Comparison of ENCODE assay signal across 1 cellular context in genomic region chr1:175840787-175841186, GRCh38.
TF ChIP-seq lines count a peak whose summit lies in the region.

No MANE protein-coding gene starts in this region.

TF ChIP-seq in GM23338, 12 proteins besides CTCF, POLR2A, EP300 and RAD21:
- TF ChIP-seq STAT1 (IDR thresholded peaks at IDR 0.05; ENCODE audit: unreplicated experiment) (no peak), JUNB (IDR thresholded peaks at IDR 0.05; ENCODE audit: unreplicated experiment) (no peak), CREB1 (CRISPR knock-in tag; IDR thresholded peaks at IDR 0.05; ENCODE audit: low read depth) (no peak), ETS1 (IDR thresholded peaks at IDR 0.05) (no peak), POLR2AphosphoS5 (IDR thresholded peaks at IDR 0.05; ENCODE audit: low read depth) (no peak), ZNF331 (CRISPR knock-in tag; IDR thresholded peaks at IDR 0.05; ENCODE audit: low read depth) (no peak), ZNF114 (CRISPR knock-in tag; IDR thresholded peaks at IDR 0.05) (no peak), NANOG (IDR thresholded peaks at IDR 0.05; ENCODE audit: borderline replicate concordance) (no peak), EZH2phosphoT487 (IDR thresholded peaks at IDR 0.05; ENCODE audit: unreplicated experiment) (no peak), EZH2 (IDR thresholded peaks at IDR 0.05; ENCODE audit: low read depth, unreplicated experiment) (no peak)
- TF ChIP-seq, protein P1, sequence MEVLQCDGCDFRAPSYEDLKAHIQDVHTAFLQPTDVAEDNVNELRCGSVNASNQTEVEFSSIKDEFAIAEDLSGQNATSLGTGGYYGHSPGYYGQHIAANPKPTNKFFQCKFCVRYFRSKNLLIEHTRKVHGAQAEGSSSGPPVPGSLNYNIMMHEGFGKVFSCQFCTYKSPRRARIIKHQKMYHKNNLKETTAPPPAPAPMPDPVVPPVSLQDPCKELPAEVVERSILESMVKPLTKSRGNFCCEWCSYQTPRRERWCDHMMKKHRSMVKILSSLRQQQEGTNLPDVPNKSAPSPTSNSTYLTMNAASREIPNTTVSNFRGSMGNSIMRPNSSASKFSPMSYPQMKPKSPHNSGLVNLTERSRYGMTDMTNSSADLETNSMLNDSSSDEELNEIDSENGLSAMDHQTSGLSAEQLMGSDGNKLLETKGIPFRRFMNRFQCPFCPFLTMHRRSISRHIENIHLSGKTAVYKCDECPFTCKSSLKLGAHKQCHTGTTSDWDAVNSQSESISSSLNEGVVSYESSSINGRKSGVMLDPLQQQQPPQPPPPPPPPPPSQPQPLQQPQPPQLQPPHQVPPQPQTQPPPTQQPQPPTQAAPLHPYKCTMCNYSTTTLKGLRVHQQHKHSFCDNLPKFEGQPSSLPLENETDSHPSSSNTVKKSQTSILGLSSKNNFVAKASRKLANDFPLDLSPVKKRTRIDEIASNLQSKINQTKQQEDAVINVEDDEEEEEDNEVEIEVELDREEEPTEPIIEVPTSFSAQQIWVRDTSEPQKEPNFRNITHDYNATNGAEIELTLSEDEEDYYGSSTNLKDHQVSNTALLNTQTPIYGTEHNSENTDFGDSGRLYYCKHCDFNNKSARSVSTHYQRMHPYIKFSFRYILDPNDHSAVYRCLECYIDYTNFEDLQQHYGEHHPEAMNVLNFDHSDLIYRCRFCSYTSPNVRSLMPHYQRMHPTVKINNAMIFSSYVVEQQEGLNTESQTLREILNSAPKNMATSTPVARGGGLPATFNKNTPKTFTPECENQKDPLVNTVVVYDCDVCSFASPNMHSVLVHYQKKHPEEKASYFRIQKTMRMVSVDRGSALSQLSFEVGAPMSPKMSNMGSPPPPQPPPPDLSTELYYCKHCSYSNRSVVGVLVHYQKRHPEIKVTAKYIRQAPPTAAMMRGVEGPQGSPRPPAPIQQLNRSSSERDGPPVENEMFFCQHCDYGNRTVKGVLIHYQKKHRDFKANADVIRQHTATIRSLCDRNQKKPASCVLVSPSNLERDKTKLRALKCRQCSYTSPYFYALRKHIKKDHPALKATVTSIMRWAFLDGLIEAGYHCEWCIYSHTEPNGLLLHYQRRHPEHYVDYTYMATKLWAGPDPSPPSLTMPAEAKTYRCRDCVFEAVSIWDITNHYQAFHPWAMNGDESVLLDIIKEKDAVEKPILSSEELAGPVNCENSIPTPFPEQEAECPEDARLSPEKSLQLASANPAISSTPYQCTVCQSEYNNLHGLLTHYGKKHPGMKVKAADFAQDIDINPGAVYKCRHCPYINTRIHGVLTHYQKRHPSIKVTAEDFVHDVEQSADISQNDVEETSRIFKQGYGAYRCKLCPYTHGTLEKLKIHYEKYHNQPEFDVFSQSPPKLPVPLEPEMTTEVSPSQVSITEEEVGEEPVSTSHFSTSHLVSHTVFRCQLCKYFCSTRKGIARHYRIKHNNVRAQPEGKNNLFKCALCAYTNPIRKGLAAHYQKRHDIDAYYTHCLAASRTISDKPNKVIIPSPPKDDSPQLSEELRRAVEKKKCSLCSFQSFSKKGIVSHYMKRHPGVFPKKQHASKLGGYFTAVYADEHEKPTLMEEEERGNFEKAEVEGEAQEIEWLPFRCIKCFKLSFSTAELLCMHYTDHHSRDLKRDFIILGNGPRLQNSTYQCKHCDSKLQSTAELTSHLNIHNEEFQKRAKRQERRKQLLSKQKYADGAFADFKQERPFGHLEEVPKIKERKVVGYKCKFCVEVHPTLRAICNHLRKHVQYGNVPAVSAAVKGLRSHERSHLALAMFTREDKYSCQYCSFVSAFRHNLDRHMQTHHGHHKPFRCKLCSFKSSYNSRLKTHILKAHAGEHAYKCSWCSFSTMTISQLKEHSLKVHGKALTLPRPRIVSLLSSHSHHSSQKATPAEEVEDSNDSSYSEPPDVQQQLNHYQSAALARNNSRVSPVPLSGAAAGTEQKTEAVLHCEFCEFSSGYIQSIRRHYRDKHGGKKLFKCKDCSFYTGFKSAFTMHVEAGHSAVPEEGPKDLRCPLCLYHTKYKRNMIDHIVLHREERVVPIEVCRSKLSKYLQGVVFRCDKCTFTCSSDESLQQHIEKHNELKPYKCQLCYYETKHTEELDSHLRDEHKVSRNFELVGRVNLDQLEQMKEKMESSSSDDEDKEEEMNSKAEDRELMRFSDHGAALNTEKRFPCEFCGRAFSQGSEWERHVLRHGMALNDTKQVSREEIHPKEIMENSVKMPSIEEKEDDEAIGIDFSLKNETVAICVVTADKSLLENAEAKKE (CRISPR knock-in tag; IDR thresholded peaks at IDR 0.05), result no peak
- TF ChIP-seq, protein P2, sequence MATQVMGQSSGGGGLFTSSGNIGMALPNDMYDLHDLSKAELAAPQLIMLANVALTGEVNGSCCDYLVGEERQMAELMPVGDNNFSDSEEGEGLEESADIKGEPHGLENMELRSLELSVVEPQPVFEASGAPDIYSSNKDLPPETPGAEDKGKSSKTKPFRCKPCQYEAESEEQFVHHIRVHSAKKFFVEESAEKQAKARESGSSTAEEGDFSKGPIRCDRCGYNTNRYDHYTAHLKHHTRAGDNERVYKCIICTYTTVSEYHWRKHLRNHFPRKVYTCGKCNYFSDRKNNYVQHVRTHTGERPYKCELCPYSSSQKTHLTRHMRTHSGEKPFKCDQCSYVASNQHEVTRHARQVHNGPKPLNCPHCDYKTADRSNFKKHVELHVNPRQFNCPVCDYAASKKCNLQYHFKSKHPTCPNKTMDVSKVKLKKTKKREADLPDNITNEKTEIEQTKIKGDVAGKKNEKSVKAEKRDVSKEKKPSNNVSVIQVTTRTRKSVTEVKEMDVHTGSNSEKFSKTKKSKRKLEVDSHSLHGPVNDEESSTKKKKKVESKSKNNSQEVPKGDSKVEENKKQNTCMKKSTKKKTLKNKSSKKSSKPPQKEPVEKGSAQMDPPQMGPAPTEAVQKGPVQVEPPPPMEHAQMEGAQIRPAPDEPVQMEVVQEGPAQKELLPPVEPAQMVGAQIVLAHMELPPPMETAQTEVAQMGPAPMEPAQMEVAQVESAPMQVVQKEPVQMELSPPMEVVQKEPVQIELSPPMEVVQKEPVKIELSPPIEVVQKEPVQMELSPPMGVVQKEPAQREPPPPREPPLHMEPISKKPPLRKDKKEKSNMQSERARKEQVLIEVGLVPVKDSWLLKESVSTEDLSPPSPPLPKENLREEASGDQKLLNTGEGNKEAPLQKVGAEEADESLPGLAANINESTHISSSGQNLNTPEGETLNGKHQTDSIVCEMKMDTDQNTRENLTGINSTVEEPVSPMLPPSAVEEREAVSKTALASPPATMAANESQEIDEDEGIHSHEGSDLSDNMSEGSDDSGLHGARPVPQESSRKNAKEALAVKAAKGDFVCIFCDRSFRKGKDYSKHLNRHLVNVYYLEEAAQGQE (IDR thresholded peaks at IDR 0.05; ENCODE audit: unreplicated experiment), result no peak
